ENCODE assay signal across 19 cellular contexts in genomic region chr1:94321662-94322061, GRCh38.
DNase-seq lines count a peak whose midpoint lies in the region; ATAC-seq and TF ChIP-seq lines count a peak whose summit lies in the region.
"Had no signal": no experiment of that assay in that cellular context is flagged by ENCODE, and none has a peak within 500 bp of the region (broad histone marks: within the 10 kb centered on the region; RNA-seq: fewer than 3 reads in every experiment).

No MANE protein-coding gene starts in this region.

- peaks cover 60% of the 10 kb centered on the region for H3K4me1 ChIP-seq in foreskin keratinocyte
- no peaks in the 10 kb centered on the region for H3K4me1 ChIP-seq in Peyer's patch

- TF ChIP-seq CTCF in 22Rv1 (IDR thresholded peaks at IDR 0.05) (no peak), foreskin keratinocyte (conservative IDR thresholded peaks at IDR 0.05) (no peak), Peyer's patch (IDR thresholded peaks at IDR 0.05) (no peak)

- TF ChIP-seq POLR2A in Peyer's patch (IDR thresholded peaks at IDR 0.05): no peak

- ATAC-seq in foreskin keratinocyte: no peak
- ATAC-seq: effector memory CD8-positive, alpha-beta T cell; left cardiac atrium; mucosa of descending colon; sciatic nerve had no signal

- no peaks in the 10 kb centered on the region for H3K36me3 ChIP-seq in Peyer's patch
- H3K36me3 ChIP-seq: ascending aorta, SJSA1 had no signal

- H3K9me3 ChIP-seq in Peyer's patch: no peaks in the 10 kb centered on the region
- H3K9me3 ChIP-seq: ascending aorta, Caco-2, mucosa of descending colon, SJSA1 had no signal

- DNase-seq in GM04504 (ENCODE audit: low read depth) (peak; percentile 72), NCI-H69 (lab: John Stamatoyannopoulos, UW) (peak; percentile 92), foreskin keratinocyte (peak in 1 of 2 donors; percentile 62), Peyer's patch (no peak), epidermal melanocyte (ENCODE audit: insufficient read length, low spot score) (no peak), globus pallidus (ENCODE audit: low spot score) (no peak), NCI-H187 (lab: John Stamatoyannopoulos, UW) (no peak)
- DNase-seq: activated CD4-positive, alpha-beta T cell treated with anti-CD3 and anti-CD28 coated beads for 4 hours; Caco-2; effector memory CD8-positive, alpha-beta T cell; left cardiac atrium; mucosa of descending colon; occipital lobe; stimulated activated CD4-positive, alpha-beta T cell treated with anti-CD3 and anti-CD28 coated beads, Interleukin-1b, Interleukin-23, amount 100 ng/mL, for 48 hours; T1000 had no signal

- no peak overlapping the region for H3K4me3 ChIP-seq in Peyer's patch
- H3K4me3 ChIP-seq: ascending aorta, mucosa of descending colon, SJSA1 had no signal

- H3K27me3 ChIP-seq in foreskin keratinocyte: no peaks in the 10 kb centered on the region
- H3K27me3 ChIP-seq in Peyer's patch: no peaks in the 10 kb centered on the region
- H3K27me3 ChIP-seq: ascending aorta, SJSA1 had no signal

- H3K27ac ChIP-seq in 22Rv1 (peak overlapping the region; percentile 89), foreskin keratinocyte (peak overlapping the region; percentile 79), Peyer's patch (no peak overlapping the region)

Comparison
In these comparisons a context has a peak if more than half of its experiments do, and no peak if none do; other contexts are left out.
1. H3K27ac ChIP-seq: peak in 22Rv1 (single experiment) and foreskin keratinocyte (single experiment); none in Peyer's patch (0 of 4).
2. DNase-seq: peak in GM04504 (single experiment) and NCI-H69 (single experiment); none in Peyer's patch (0 of 3), epidermal melanocyte (single experiment), globus pallidus (single experiment) and NCI-H187 (0 of 2).